In the genomic region with DNA sequence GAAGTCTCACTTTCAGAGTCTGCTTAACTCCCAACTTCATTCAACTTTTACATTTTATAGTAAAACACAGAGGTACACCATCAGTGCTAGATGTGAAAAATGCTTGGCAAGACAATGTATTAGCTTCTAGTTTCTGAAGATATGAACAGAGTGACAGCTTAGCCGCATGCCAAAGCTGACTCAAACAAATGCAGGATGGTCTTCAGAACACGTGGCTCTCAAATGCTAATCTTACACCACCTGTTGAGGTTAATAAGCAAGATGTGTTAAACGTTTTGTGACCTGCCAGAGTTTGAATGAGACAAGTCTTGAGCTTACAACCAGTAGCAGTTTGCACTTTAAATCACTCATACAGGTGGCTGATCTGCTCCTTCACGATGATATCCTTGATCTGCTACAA, we compare ENCODE assay signal across 27 cellular contexts. TPM values are rescaled to one million over a fixed set of nuclear protein-coding genes. Genes with fewer than 3 reads are reported as not detected.
"Had no signal": no experiment of that assay in that cellular context is flagged by ENCODE, and none has a peak within 500 bp of the region (broad histone marks: within the 10 kb centered on the region; RNA-seq: fewer than 3 reads in every experiment).

No MANE protein-coding gene starts in this region.

- FAIRE-seq: frontal cortex had no signal

- H3K27me3 Mint-ChIP-seq: activated naive CD8-positive, alpha-beta T cell; dendritic cell treated with granulocyte-macrophage colony-stimulating factor and Interleukin-4, amounts not matched to agents 40 ng/mL and 50 ng/mL, for 4 days; naive thymus-derived CD4-positive, alpha-beta T cell; progenitor cell of endocrine pancreas had no signal

- H3K27ac Mint-ChIP-seq: activated naive CD8-positive, alpha-beta T cell; dendritic cell treated with granulocyte-macrophage colony-stimulating factor and Interleukin-4, amounts not matched to agents 40 ng/mL and 50 ng/mL, for 4 days; mesothelial cell of epicardium; naive thymus-derived CD4-positive, alpha-beta T cell; progenitor cell of endocrine pancreas; stimulated activated naive B cell treated with anti-CD40 and anti-IgM and Interleukin-4, amounts not matched to agents 10 μg/mL and 1 μg/mL and 100 μg/mL, for 72 hours; T-helper 2 cell treated with Interferon-gamma antibody and Interleukin-4, amounts not matched to agents 5 μg/mL and 100 μg/mL, for 36 hours had no signal

- H3K9me3 ChIP-seq: ovary, sigmoid colon, stomach, thyroid gland, upper lobe of left lung, vagina had no signal

- H3K36me3 Mint-ChIP-seq: activated naive CD8-positive, alpha-beta T cell; mesothelial cell of epicardium; naive thymus-derived CD4-positive, alpha-beta T cell; stimulated activated naive B cell treated with anti-CD40 and anti-IgM and Interleukin-4, amounts not matched to agents 10 μg/mL and 1 μg/mL and 100 μg/mL, for 72 hours had no signal

- ATAC-seq: left colon; naive thymus-derived CD4-positive, alpha-beta T cell; stimulated activated naive B cell treated with anti-CD40 and anti-IgM and Interleukin-4, amounts not matched to agents 10 μg/mL and 1 μg/mL and 100 μg/mL, for 72 hours had no signal

- H3K4me1 Mint-ChIP-seq: naive thymus-derived CD4-positive, alpha-beta T cell; stimulated activated naive B cell treated with anti-CD40 and anti-IgM and Interleukin-4, amounts not matched to agents 10 μg/mL and 1 μg/mL and 100 μg/mL, for 72 hours had no signal

- H3K27me3 ChIP-seq: ovary, sigmoid colon, stomach, thyroid gland, upper lobe of left lung, vagina had no signal

- H3K36me3 ChIP-seq: ovary, sigmoid colon, stomach, thyroid gland, upper lobe of left lung, vagina had no signal

- H3K4me3 ChIP-seq: ovary, sigmoid colon, smooth muscle cell, stomach, thyroid gland, upper lobe of left lung, vagina had no signal

- H3K4me3 Mint-ChIP-seq: activated naive CD8-positive, alpha-beta T cell; dendritic cell treated with granulocyte-macrophage colony-stimulating factor and Interleukin-4, amounts not matched to agents 40 ng/mL and 50 ng/mL, for 4 days; mesothelial cell of epicardium; naive thymus-derived CD4-positive, alpha-beta T cell; stimulated activated naive B cell treated with anti-CD40 and anti-IgM and Interleukin-4, amounts not matched to agents 10 μg/mL and 1 μg/mL and 100 μg/mL, for 72 hours; T-helper 2 cell treated with Interferon-gamma antibody and Interleukin-4, amounts not matched to agents 5 μg/mL and 100 μg/mL, for 36 hours had no signal

- H3K27ac ChIP-seq: ovary, sigmoid colon, stomach, thyroid gland, upper lobe of left lung, vagina had no signal

- H3K9me3 Mint-ChIP-seq: dendritic cell treated with granulocyte-macrophage colony-stimulating factor and Interleukin-4, amounts not matched to agents 40 ng/mL and 50 ng/mL, for 4 days; stimulated activated naive B cell treated with anti-CD40 and anti-IgM and Interleukin-4, amounts not matched to agents 10 μg/mL and 1 μg/mL and 100 μg/mL, for 72 hours; T-helper 2 cell treated with Interferon-gamma antibody and Interleukin-4, amounts not matched to agents 5 μg/mL and 100 μg/mL, for 36 hours had no signal

- H3K4me1 ChIP-seq: sigmoid colon, stomach, thyroid gland, upper lobe of left lung, vagina had no signal

- H3K4me2 ChIP-seq: smooth muscle cell had no signal

- DNase-seq: activated CD4-positive, alpha-beta T cell treated with anti-CD3 and anti-CD28 coated beads for 4 hours; activated CD4-positive, alpha-beta T cell treated with anti-CD3 and anti-CD28 coated beads, Interleukin-2, amount 50 U/mL, for 4 hours; activated CD8-positive, alpha-beta memory T cell treated with anti-CD3 and anti-CD28 coated beads for 24 hours; activated effector memory CD4-positive, alpha-beta T cell treated with Interleukin-2 at 50 U/mL for 16 hours; activated naive CD4-positive, alpha-beta T cell treated with Interleukin-2 at 50 U/mL for 16 hours; central memory CD4-positive, alpha-beta T cell; effector memory CD4-positive, alpha-beta T cell; islet precursor cell; left colon; naive thymus-derived CD4-positive, alpha-beta T cell; ovary; retina; sigmoid colon; stimulated activated CD4-positive, alpha-beta T cell treated with anti-CD3 and anti-CD28 coated beads, Interleukin-1b, Interleukin-23, amount 100 ng/mL, for 48 hours; stimulated activated naive B cell treated with anti-CD40 and anti-IgM and Interleukin-4, amounts not matched to agents 10 μg/mL and 1 μg/mL and 100 μg/mL, for 72 hours; stomach; T-helper 1 cell; thyroid gland; upper lobe of left lung had no signal

RNA-seq across cellular contexts. Expression of a gene that starts 18.9 kb away (rescaled TPM):
- total RNA-seq: naive thymus-derived CD4-positive, alpha-beta T cell had no signal
